Comparison of ENCODE assay signal across 24 cellular contexts in genomic region chr10:29117781-29118180, GRCh38.
DNase-seq lines count a peak whose midpoint lies in the region; ATAC-seq, FAIRE-seq and TF ChIP-seq lines count a peak whose summit lies in the region.
"Had no signal": no experiment of that assay in that cellular context is flagged by ENCODE, and none has a peak within 500 bp of the region (broad histone marks: within the 10 kb centered on the region; RNA-seq: fewer than 3 reads in every experiment).

No MANE protein-coding gene starts in this region.

- no peaks in the 10 kb centered on the region for H3K9me1 ChIP-seq in K562 (ENCODE audit: control insufficient read depth, insufficient read depth, low read length)

- no peak for TF ChIP-seq CTCF in HepG2 (CRISPR knock-in tag; IDR thresholded peaks at IDR 0.05)
- no peak for TF ChIP-seq CTCF in right lobe of liver (IDR thresholded peaks at IDR 0.05)
- TF ChIP-seq CTCF in K562 (IDR thresholded peaks at IDR 0.05 in 2 of 3, conservative IDR thresholded peaks at IDR 0.05 in 1 of 3; ENCODE audit: insufficient read depth in 2 of 3, low read depth in 1 of 3, low read length in 3 of 3), result no peak
- TF ChIP-seq CTCF in endodermal cell (conservative IDR thresholded peaks at IDR 0.05), result no peak
- TF ChIP-seq CTCF in HFFc6 (IDR thresholded peaks at IDR 0.05), result no peak

- intact Hi-C loops in HepG2 (cut with micrococcal nuclease; ENCODE audit: unreplicated experiment) (no loop called here), right lobe of liver (cut with DNase I) (no loop called here), K562 (cut with micrococcal nuclease) (no loop called here)

- peaks cover 6% of the 10 kb centered on the region; the same call in 1 of the 2 replicates for H3K4me1 ChIP-seq in HepG2 (ENCODE audit: insufficient read depth, low read length)
- H3K4me1 ChIP-seq in right lobe of liver, result no peaks in the 10 kb centered on the region
- no peaks in the 10 kb centered on the region; a peak in 1 of 5 replicates for H3K4me1 ChIP-seq in K562 (replicated peaks in 1 of 2; ENCODE audit: control insufficient read depth in 2 of 2, insufficient read depth in 2 of 2, low read length in 2 of 2)
- no peaks in the 10 kb centered on the region for H3K4me1 ChIP-seq in endodermal cell (ENCODE audit: control insufficient read depth, insufficient read depth, low read length)
- H3K4me1 ChIP-seq: BLaER1 treated with 17β-estradiol and CSF1 and Interleukin-3, amounts not matched to agents 10 nM and 100 nM had no signal

- in situ Hi-C loops in HepG2 (cut with HindIII; ENCODE audit: extremely low pct_ligation_motif_present, low pct_unique_long_range_greater_than_20kb) (no loop called here), K562 (cut with MboI) (no loop called here)

- no peak for TF ChIP-seq RAD21 in HepG2 (CRISPR knock-in tag; IDR thresholded peaks at IDR 0.05)
- no peak for TF ChIP-seq RAD21 in K562 (CRISPR knock-in tag; conservative IDR thresholded peaks at IDR 0.05 in 1 of 2, IDR thresholded peaks at IDR 0.05 in 1 of 2)

- no peak for ATAC-seq in HepG2
- no peak for ATAC-seq in right lobe of liver
- ATAC-seq in K562, result no peak
- ATAC-seq: A549 had no signal

- H3K27me3 Mint-ChIP-seq in endodermal cell (ENCODE audit: insufficient read depth) (no peaks in the 10 kb centered on the region), HFFc6 (ENCODE audit: insufficient read depth) (peaks cover 27% of the 10 kb centered on the region)

- H4K20me1 ChIP-seq in HepG2 (ENCODE audit: insufficient read depth, low read length) (no peaks in the 10 kb centered on the region), K562 (replicated peaks; ENCODE audit: control insufficient read depth, insufficient read depth, low read length) (no peaks in the 10 kb centered on the region)
- H4K20me1 ChIP-seq: BLaER1 treated with 17β-estradiol and CSF1 and Interleukin-3, amounts not matched to agents 10 nM and 100 nM had no signal

- peaks cover 10% of the 10 kb centered on the region for H3K9me3 ChIP-seq in HepG2 (ENCODE audit: low read length)
- no peaks in the 10 kb centered on the region for H3K9me3 ChIP-seq in right lobe of liver
- H3K9me3 ChIP-seq in K562 (replicated peaks; ENCODE audit: control insufficient read depth, insufficient read depth, low read depth, low read length), result peaks cover 2% of the 10 kb centered on the region; the same call in 1 of the 2 replicates
- peaks cover 50% of the 10 kb centered on the region for H3K9me3 ChIP-seq in endodermal cell (ENCODE audit: control insufficient read depth, low read length)
- H3K9me3 ChIP-seq: BE2C had no signal

- no TSS peak for BruUV-seq in HepG2 (replicated peaks; lab: Mats Ljungman, UMichigan)
- no TSS peak for BruUV-seq in K562 (replicated peaks; lab: Mats Ljungman, UMichigan)

- no peaks in the 10 kb centered on the region; a peak in 1 of 5 replicates for H3K27me3 ChIP-seq in HepG2 (ENCODE audit: control insufficient read depth in 1 of 2, insufficient read depth in 2 of 2, low read length in 2 of 2)
- no peaks in the 10 kb centered on the region for H3K27me3 ChIP-seq in right lobe of liver
- H3K27me3 ChIP-seq in K562 (ENCODE audit: control insufficient read depth in 2 of 2, insufficient read depth in 2 of 2, low read length in 2 of 2), result peaks cover 4 to 7% of the 10 kb centered on the region in 2 experiments; a peak in 2 of 5 replicates
- H3K27me3 ChIP-seq in endodermal cell (ENCODE audit: control insufficient read depth, insufficient read depth, low read length, poor library complexity, severe bottlenecking), result no peaks in the 10 kb centered on the region
- H3K27me3 ChIP-seq: BE2C; BLaER1 treated with 17β-estradiol and CSF1 and Interleukin-3, amounts not matched to agents 10 nM and 100 nM had no signal

- H3K36me3 ChIP-seq in HepG2 (replicated peaks in 1 of 2; ENCODE audit: control insufficient read depth in 1 of 2, insufficient read depth in 2 of 2, low read length in 2 of 2) (no peaks in the 10 kb centered on the region), right lobe of liver (no peaks in the 10 kb centered on the region), K562 (ENCODE audit: control insufficient read depth, insufficient read depth, low read length) (no peaks in the 10 kb centered on the region), endodermal cell (ENCODE audit: control insufficient read depth, insufficient read depth, low read length) (no peaks in the 10 kb centered on the region)
- H3K36me3 ChIP-seq: BE2C; BLaER1 treated with 17β-estradiol and CSF1 and Interleukin-3, amounts not matched to agents 10 nM and 100 nM had no signal

- H3K4me3 ChIP-seq in HepG2 (replicated peaks in 1 of 3; ENCODE audit: insufficient read depth in 1 of 3, low read depth in 2 of 3, low read length in 3 of 3) (no peak overlapping the region), right lobe of liver (no peak overlapping the region), K562 (no peak overlapping the region), endodermal cell (ENCODE audit: low read length) (peak overlapping the region; percentile 16)
- H3K4me3 ChIP-seq: A549; BLaER1 treated with 17β-estradiol and CSF1 and Interleukin-3, amounts not matched to agents 10 nM and 100 nM had no signal

- CTCF ChIA-PET in HepG2 (lab: Yijun Ruan, JAX; ENCODE audit: low intra/inter-chr PET ratio, low total read pairs) (no interaction called here), K562 (lab: Yijun Ruan, JAX; ENCODE audit: low intra/inter-chr PET ratio) (no interaction called here)

- H3K9me3 Mint-ChIP-seq in endodermal cell (peaks cover 45% of the 10 kb centered on the region), HFFc6 (peaks cover 15% of the 10 kb centered on the region)

- H3K27ac ChIP-seq in HepG2 (ENCODE audit: extremely low read length, insufficient read depth, low read length) (no peak overlapping the region), right lobe of liver (no peak overlapping the region), K562 (ENCODE audit: extremely low read depth, low read depth, low read length) (no peak overlapping the region), endodermal cell (ENCODE audit: low read depth, low read length) (no peak overlapping the region)
- H3K27ac ChIP-seq: A549; BLaER1 treated with 17β-estradiol and CSF1 and Interleukin-3, amounts not matched to agents 10 nM and 100 nM had no signal

- H3K36me3 Mint-ChIP-seq in endodermal cell (ENCODE audit: low read depth) (peaks cover 8% of the 10 kb centered on the region), HFFc6 (ENCODE audit: low read depth) (peaks cover 9% of the 10 kb centered on the region)
- H3K36me3 Mint-ChIP-seq: CD14-positive monocyte; CD8-positive, alpha-beta memory T cell had no signal

- FAIRE-seq in HepG2 (lab: Jason Lieb, UNC), result no peak
- no peak for FAIRE-seq in K562 (lab: Jason Lieb, UNC)
- FAIRE-seq: A549, GM12892 had no signal

- H3K4me1 Mint-ChIP-seq in endodermal cell (peaks cover 10% of the 10 kb centered on the region), HFFc6 (ENCODE audit: low read depth) (peaks cover 13% of the 10 kb centered on the region)
- H3K4me1 Mint-ChIP-seq: CD14-positive monocyte; CD8-positive, alpha-beta memory T cell had no signal

- no peak overlapping the region for H3K27ac Mint-ChIP-seq in endodermal cell
- no peak overlapping the region for H3K27ac Mint-ChIP-seq in HFFc6
- H3K27ac Mint-ChIP-seq: CD14-positive monocyte; CD4-positive, alpha-beta T cell; CD8-positive, alpha-beta memory T cell had no signal

- H3K4me3 Mint-ChIP-seq in endodermal cell (no peak overlapping the region), HFFc6 (no peak overlapping the region)
- H3K4me3 Mint-ChIP-seq: CD14-positive monocyte; CD4-positive, alpha-beta T cell; CD8-positive, alpha-beta memory T cell had no signal

- no peaks in the 10 kb centered on the region for H3K79me2 ChIP-seq in HepG2 (ENCODE audit: insufficient read depth, low read length)
- H3K79me2 ChIP-seq in K562 (ENCODE audit: control insufficient read depth, insufficient read depth, low read length), result no peaks in the 10 kb centered on the region

- H3K9ac ChIP-seq in HepG2 (ENCODE audit: insufficient read depth, low read depth, low read length) (no peak overlapping the region), K562 (ENCODE audit: insufficient read depth in 1 of 2, low read depth in 2 of 2, low read length in 2 of 2) (no peak overlapping the region), endodermal cell (ENCODE audit: extremely low read depth, low read length, poor library complexity, severe bottlenecking) (no peak overlapping the region)
- H3K9ac ChIP-seq: BLaER1 treated with 17β-estradiol and CSF1 and Interleukin-3, amounts not matched to agents 10 nM and 100 nM had no signal

- TF ChIP-seq EP300 in HepG2 (IDR thresholded peaks at IDR 0.05; ENCODE audit: low read depth in 2 of 2, low read length in 2 of 2) (no peak), HepG2 (CRISPR knock-in tag; IDR thresholded peaks at IDR 0.05; ENCODE audit: borderline replicate concordance) (no peak), K562 (IDR thresholded peaks at IDR 0.05; ENCODE audit: low read length) (no peak)

- no peak overlapping the region for H3K4me2 ChIP-seq in HepG2 (ENCODE audit: low read depth, low read length)
- no peak overlapping the region for H3K4me2 ChIP-seq in K562 (ENCODE audit: insufficient read depth, low read length)
- H3K4me2 ChIP-seq: A549; BLaER1 treated with 17β-estradiol and CSF1 and Interleukin-3, amounts not matched to agents 10 nM and 100 nM had no signal

- POLR2A ChIA-PET in HepG2 (lab: Yijun Ruan, JAX) (no interaction called here), K562 (lab: Yijun Ruan, JAX) (interaction anchor here (1.1 to 1.5 kb wide), 2 partner anchors 12 to 14 kb away, joined by 3 to 7 read pairs; no protein-coding TSS in a partner anchor)

- DNase-seq in HepG2 (ENCODE audit: low spot score) (no peak), right lobe of liver (no peak), K562 (ENCODE audit: extremely low read depth in 1 of 4, low spot score in 3 of 4) (no peak), endodermal cell (no peak), hippocampal formation (lab: John Stamatoyannopoulos, UW) (no peak), HFFc6 (no peak)
- DNase-seq in activated CD8-positive, alpha-beta memory T cell treated with anti-CD3 and anti-CD28 coated beads, Interleukin-2, amount 50 U/mL, for 4 hours, result no peak
- DNase-seq: 8988T; ACHN; AML-193; BE2C; Calu3; CD4-positive, alpha-beta T cell; CD8-positive, alpha-beta memory T cell; COR-L47; DMS53; DMS79 treated with DMSO at 0.1 percent for 48 hours; GOT3; H7; HCEC 1CT had no signal

- TF ChIP-seq POLR2A in HepG2 (IDR thresholded peaks at IDR 0.05; ENCODE audit: insufficient read depth in 1 of 2, low read depth in 2 of 2, low read length in 2 of 2), result no peak
- TF ChIP-seq POLR2A in right lobe of liver (IDR thresholded peaks at IDR 0.05), result no peak
- no peak for TF ChIP-seq POLR2A in K562 (conservative IDR thresholded peaks at IDR 0.05)

- H2AFZ ChIP-seq in HepG2 (ENCODE audit: low read length), result no peak overlapping the region
- no peak overlapping the region for H2AFZ ChIP-seq in K562 (ENCODE audit: low read depth, low read length)

TF ChIP-seq in K562, 482 proteins besides CTCF, POLR2A, EP300 and RAD21 (continues in another document):
- TF ChIP-seq STAG1 (CRISPR knock-in tag; IDR thresholded peaks at IDR 0.05; ENCODE audit: borderline replicate concordance) (no peak), RFX1 (IDR thresholded peaks at IDR 0.05) (no peak), EP400 (IDR thresholded peaks at IDR 0.05) (no peak), JUND (IDR thresholded peaks at IDR 0.05; ENCODE audit: borderline replicate concordance, low read depth, low read length) (no peak), JUND (tag; IDR thresholded peaks at IDR 0.05; ENCODE audit: borderline replicate concordance, low read depth, low read length) (no peak)
